Comparison of ENCODE assay signal across 1 cellular context in the genomic region with DNA sequence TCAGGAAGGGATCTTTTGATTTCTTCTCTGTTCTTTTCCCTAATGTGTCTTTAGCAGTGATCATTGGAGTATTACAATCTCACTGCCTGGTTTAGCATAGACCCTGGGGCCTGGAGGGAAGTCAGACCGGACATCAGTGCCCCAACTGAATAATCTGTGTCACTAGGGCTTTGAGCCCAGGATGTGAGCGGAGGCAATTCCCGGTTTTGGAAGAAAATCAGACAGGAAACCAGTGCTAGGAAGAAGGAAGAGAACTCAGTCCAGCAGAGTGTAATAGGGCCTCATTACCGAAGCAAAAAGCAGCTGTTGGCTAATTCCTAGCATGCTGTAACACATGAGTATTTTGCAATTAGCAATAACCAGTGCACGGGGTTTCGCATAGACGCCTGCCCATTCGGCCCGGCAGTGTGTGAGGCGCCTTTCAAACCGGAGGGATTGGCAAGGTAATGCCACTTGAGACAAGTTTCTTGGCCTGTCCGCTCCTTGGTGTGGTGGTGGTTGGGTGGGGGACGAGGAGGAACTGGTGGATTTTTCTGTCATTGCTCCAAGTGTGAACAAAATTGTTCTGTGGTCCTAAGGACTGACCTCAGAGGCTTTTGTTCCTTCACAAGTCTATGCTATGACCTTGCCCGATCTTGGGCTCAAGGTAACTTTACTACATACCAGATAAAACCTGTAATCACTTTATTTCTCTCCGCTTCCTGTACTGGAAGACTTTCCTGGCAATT.
TF ChIP-seq lines count a peak whose summit lies in the region.

No MANE protein-coding gene starts in this region.

TF ChIP-seq in liver, 16 proteins besides CTCF, POLR2A, EP300 and RAD21 (continued from another document):
- TF ChIP-seq, protein P1, sequence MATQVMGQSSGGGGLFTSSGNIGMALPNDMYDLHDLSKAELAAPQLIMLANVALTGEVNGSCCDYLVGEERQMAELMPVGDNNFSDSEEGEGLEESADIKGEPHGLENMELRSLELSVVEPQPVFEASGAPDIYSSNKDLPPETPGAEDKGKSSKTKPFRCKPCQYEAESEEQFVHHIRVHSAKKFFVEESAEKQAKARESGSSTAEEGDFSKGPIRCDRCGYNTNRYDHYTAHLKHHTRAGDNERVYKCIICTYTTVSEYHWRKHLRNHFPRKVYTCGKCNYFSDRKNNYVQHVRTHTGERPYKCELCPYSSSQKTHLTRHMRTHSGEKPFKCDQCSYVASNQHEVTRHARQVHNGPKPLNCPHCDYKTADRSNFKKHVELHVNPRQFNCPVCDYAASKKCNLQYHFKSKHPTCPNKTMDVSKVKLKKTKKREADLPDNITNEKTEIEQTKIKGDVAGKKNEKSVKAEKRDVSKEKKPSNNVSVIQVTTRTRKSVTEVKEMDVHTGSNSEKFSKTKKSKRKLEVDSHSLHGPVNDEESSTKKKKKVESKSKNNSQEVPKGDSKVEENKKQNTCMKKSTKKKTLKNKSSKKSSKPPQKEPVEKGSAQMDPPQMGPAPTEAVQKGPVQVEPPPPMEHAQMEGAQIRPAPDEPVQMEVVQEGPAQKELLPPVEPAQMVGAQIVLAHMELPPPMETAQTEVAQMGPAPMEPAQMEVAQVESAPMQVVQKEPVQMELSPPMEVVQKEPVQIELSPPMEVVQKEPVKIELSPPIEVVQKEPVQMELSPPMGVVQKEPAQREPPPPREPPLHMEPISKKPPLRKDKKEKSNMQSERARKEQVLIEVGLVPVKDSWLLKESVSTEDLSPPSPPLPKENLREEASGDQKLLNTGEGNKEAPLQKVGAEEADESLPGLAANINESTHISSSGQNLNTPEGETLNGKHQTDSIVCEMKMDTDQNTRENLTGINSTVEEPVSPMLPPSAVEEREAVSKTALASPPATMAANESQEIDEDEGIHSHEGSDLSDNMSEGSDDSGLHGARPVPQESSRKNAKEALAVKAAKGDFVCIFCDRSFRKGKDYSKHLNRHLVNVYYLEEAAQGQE (IDR thresholded peaks at IDR 0.05): peak; percentile 78
- TF ChIP-seq RXRA (IDR thresholded peaks at IDR 0.05) (peak; percentile 67 to 69), SP1 (IDR thresholded peaks at IDR 0.05) (peak; percentile 74), YY1 (IDR thresholded peaks at IDR 0.05) (peak; percentile 77), HNF4A (conservative IDR thresholded peaks at IDR 0.05) (peak; percentile 10 to 57), TAF1 (conservative IDR thresholded peaks at IDR 0.05) (peak; percentile 63), EGR1 (IDR thresholded peaks at IDR 0.05; ENCODE audit: low read depth in 2 of 2) (peak; percentile 60 to 92), GABPA (IDR thresholded peaks at IDR 0.05 in 1 of 2, conservative IDR thresholded peaks at IDR 0.05 in 1 of 2) (peak; percentile 70 to 73), FOXA1 (IDR thresholded peaks at IDR 0.05) (no peak), NR2F2 (IDR thresholded peaks at IDR 0.05) (peak; percentile 67), HNF4G (IDR thresholded peaks at IDR 0.05) (no peak), FOXA2 (IDR thresholded peaks at IDR 0.05) (no peak), JUND (IDR thresholded peaks at IDR 0.05) (no peak)
- TF ChIP-seq, protein P2, sequence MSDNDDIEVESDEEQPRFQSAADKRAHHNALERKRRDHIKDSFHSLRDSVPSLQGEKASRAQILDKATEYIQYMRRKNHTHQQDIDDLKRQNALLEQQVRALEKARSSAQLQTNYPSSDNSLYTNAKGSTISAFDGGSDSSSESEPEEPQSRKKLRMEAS (IDR thresholded peaks at IDR 0.05): peak; percentile 99
- TF ChIP-seq, protein P3, sequence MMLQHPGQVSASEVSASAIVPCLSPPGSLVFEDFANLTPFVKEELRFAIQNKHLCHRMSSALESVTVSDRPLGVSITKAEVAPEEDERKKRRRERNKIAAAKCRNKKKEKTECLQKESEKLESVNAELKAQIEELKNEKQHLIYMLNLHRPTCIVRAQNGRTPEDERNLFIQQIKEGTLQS (IDR thresholded peaks at IDR 0.05): peak; percentile 61
TF ChIP-seq in liver: peak in this region for 12.
